Comparison of ENCODE assay signal across 30 cellular contexts in the genomic region with DNA sequence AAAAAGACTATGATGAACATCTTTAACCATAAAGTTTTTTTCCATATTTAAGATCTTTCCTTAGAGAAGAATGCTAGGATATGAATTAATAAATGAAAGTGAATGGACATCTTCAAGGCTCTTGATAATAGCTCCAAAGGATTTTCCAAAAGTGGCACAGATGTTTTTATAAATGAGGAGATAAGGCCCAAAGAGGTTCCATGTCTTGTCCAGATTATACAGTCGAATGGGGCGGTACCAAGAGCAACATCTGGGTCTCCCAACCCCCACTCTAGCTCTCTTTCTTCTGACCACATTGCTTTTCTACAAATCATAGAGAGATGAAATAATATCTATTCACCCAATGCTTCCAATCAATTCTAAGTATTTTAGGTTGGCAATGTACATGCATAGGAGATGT.
DNase-seq lines count a peak whose midpoint lies in the region; ATAC-seq, FAIRE-seq and TF ChIP-seq lines count a peak whose summit lies in the region.
"Had no signal": no experiment of that assay in that cellular context is flagged by ENCODE, and none has a peak within 500 bp of the region (broad histone marks: within the 10 kb centered on the region; RNA-seq: fewer than 3 reads in every experiment).

No MANE protein-coding gene starts in this region.

- TF ChIP-seq POLR2A in K562 (conservative IDR thresholded peaks at IDR 0.05) (no peak), erythroblast (IDR thresholded peaks at IDR 0.05; ENCODE audit: low read length) (no peak)

- no TSS peak for BruUV-seq in K562 (replicated peaks; lab: Mats Ljungman, UMichigan)

- no peaks in the 10 kb centered on the region for H4K20me1 ChIP-seq in K562 (replicated peaks; ENCODE audit: control insufficient read depth, insufficient read depth, low read length)
- H4K20me1 ChIP-seq: BLaER1 had no signal

- H3K27me3 ChIP-seq in K562 (ENCODE audit: control insufficient read depth in 2 of 2, insufficient read depth in 2 of 2, low read length in 2 of 2): no peaks in the 10 kb centered on the region
- H3K27me3 ChIP-seq: BE2C; BLaER1; BLaER1 treated with 17β-estradiol and CSF1 and Interleukin-3, amounts not matched to agents 10 nM and 100 nM had no signal

- no peaks in the 10 kb centered on the region for H3K9me3 ChIP-seq in K562 (replicated peaks; ENCODE audit: control insufficient read depth, insufficient read depth, low read depth, low read length)
- H3K9me3 ChIP-seq: A549; BE2C; BLaER1; BLaER1 treated with 17β-estradiol and CSF1 and Interleukin-3, amounts not matched to agents 10 nM and 100 nM; Caco-2 had no signal

- H2AFZ ChIP-seq in K562 (ENCODE audit: low read depth, low read length): no peak overlapping the region

- TF ChIP-seq RAD21 in K562 (CRISPR knock-in tag; conservative IDR thresholded peaks at IDR 0.05 in 1 of 2, IDR thresholded peaks at IDR 0.05 in 1 of 2): no peak

- in situ Hi-C loops in K562 (cut with MboI): no loop called here

- no peak overlapping the region for H3K4me2 ChIP-seq in K562 (ENCODE audit: insufficient read depth, low read length)
- H3K4me2 ChIP-seq: A549; BLaER1; BLaER1 treated with 17β-estradiol and CSF1 and Interleukin-3, amounts not matched to agents 10 nM and 100 nM had no signal

- no peak for FAIRE-seq in K562 (lab: Jason Lieb, UNC)
- FAIRE-seq: A204.1, A549, D721Med had no signal

- intact Hi-C loops in K562 (cut with micrococcal nuclease): no loop called here

- H3K9me1 ChIP-seq in K562 (ENCODE audit: control insufficient read depth, insufficient read depth, low read length): no peaks in the 10 kb centered on the region

- no peak for ATAC-seq in K562
- ATAC-seq: A549; CD8-positive, alpha-beta T cell had no signal

- WGBS in K562 (ENCODE audit: insufficient coverage, low coverage, missing lambda C conversion rate): 18% methylated on average over 2 of the region's 2 CpGs

- no peak overlapping the region for H3K9ac ChIP-seq in K562 (ENCODE audit: insufficient read depth in 1 of 2, low read depth in 2 of 2, low read length in 2 of 2)
- H3K9ac ChIP-seq: BLaER1; BLaER1 treated with 17β-estradiol and CSF1 and Interleukin-3, amounts not matched to agents 10 nM and 100 nM had no signal

- no peak for TF ChIP-seq EP300 in K562 (IDR thresholded peaks at IDR 0.05; ENCODE audit: low read length)

- peaks cover 0 to 4% of the 10 kb centered on the region in 2 experiments; a peak in 2 of 5 replicates for H3K4me1 ChIP-seq in K562 (replicated peaks in 1 of 2; ENCODE audit: control insufficient read depth in 2 of 2, insufficient read depth in 2 of 2, low read length in 2 of 2)
- H3K4me1 ChIP-seq: A549, BE2C, Caco-2 had no signal

- CTCF ChIA-PET in K562 (lab: Yijun Ruan, JAX; ENCODE audit: low intra/inter-chr PET ratio): interaction anchor here (0.6 kb wide), 1 partner anchor 221 kb away, joined by 5 read pairs; no protein-coding TSS in a partner anchor

- no peaks in the 10 kb centered on the region for H3K36me3 ChIP-seq in K562 (ENCODE audit: control insufficient read depth, insufficient read depth, low read length)
- H3K36me3 ChIP-seq: BE2C had no signal

- DNase-seq in K562 (ENCODE audit: extremely low read depth in 1 of 4, low spot score in 3 of 4): peak in 3 of 4 experiments; percentile 18 to 24 (median 21)
- peak; percentile 62 to 79 for DNase-seq in erythroblast (lab: John Stamatoyannopoulos, UW)
- no peak for DNase-seq in NCI-H2227 (lab: John Stamatoyannopoulos, UW; ENCODE audit: unreplicated experiment)
- DNase-seq in activated T-cell treated with anti-CD3 and anti-CD28 coated beads, Interleukin-2, amount 50 U/mL, for 48 hours: no peak
- DNase-seq: 8988T; ACHN; AML-193; BE2C; C1 segment of cervical spinal cord; Caco-2; Calu3; CD4-positive, alpha-beta memory T cell; CD4-positive, alpha-beta T cell; CD4-positive, CD25-positive, alpha-beta regulatory T cell; CD8-positive, alpha-beta memory T cell; CD8-positive, alpha-beta T cell; COR-L47; DMS 273 treated with DMSO at 0.1 percent for 48 hours; DMS153; DMS79; DMS79 treated with DMSO at 0.1 percent for 48 hours; DND-41; EL had no signal

- no peaks in the 10 kb centered on the region for H3K79me2 ChIP-seq in K562 (ENCODE audit: control insufficient read depth, insufficient read depth, low read length)

- H3K27ac ChIP-seq in K562 (ENCODE audit: extremely low read depth, low read depth, low read length): no peak overlapping the region
- H3K27ac ChIP-seq: 22Rv1; A549; BLaER1; BLaER1 treated with 17β-estradiol and CSF1 and Interleukin-3, amounts not matched to agents 10 nM and 100 nM; C4-2B had no signal

- no peak for TF ChIP-seq CTCF in K562 (IDR thresholded peaks at IDR 0.05 in 2 of 3, conservative IDR thresholded peaks at IDR 0.05 in 1 of 3; ENCODE audit: insufficient read depth in 2 of 3, low read depth in 1 of 3, low read length in 3 of 3)

- H3K4me3 ChIP-seq in K562: no peak overlapping the region
- H3K4me3 ChIP-seq: A549; BLaER1; BLaER1 treated with 17β-estradiol and CSF1 and Interleukin-3, amounts not matched to agents 10 nM and 100 nM had no signal

- POLR2A ChIA-PET in K562 (lab: Yijun Ruan, JAX): interaction anchor here (1.0 to 3.8 kb wide), 3 partner anchors 10 to 15 kb away, joined by 3 to 10 read pairs (median 3); no protein-coding TSS in a partner anchor

TF ChIP-seq in K562, 482 proteins besides CTCF, POLR2A, EP300 and RAD21:
- TF ChIP-seq KLF10 (CRISPR knock-in tag; IDR thresholded peaks at IDR 0.05) (no peak), BRD9 (IDR thresholded peaks at IDR 0.05; ENCODE audit: low read depth, partially characterized antibody) (no peak), ZNF830 (CRISPR knock-in tag; IDR thresholded peaks at IDR 0.05) (no peak), TEAD4 (IDR thresholded peaks at IDR 0.05; ENCODE audit: low read length) (peak; percentile 41; the same call in 1 of the 2 replicates), TEAD4 (CRISPR knock-in tag; IDR thresholded peaks at IDR 0.05; ENCODE audit: borderline replicate concordance) (no peak), LCOR (CRISPR knock-in tag; IDR thresholded peaks at IDR 0.05) (no peak), SIRT6 (IDR thresholded peaks at IDR 0.05; ENCODE audit: low read depth, low read length) (no peak), NCOR1 (IDR thresholded peaks at IDR 0.05) (peak; percentile 28; the same call in 1 of the 2 replicates), ARID1B (IDR thresholded peaks at IDR 0.05) (peak; percentile 34; the same call in 1 of the 2 replicates), PHB (CRISPR knock-in tag; IDR thresholded peaks at IDR 0.05) (no peak), TAL1 (IDR thresholded peaks at IDR 0.05) (peak; percentile 64), CBFA2T2 (conservative IDR thresholded peaks at IDR 0.05) (peak; percentile 55; the same call in 1 of the 2 replicates), CBFA2T3 (IDR thresholded peaks at IDR 0.05) (peak; percentile 66)

Comparison
In these comparisons a context has a peak if more than half of its experiments do, and no peak if none do; other contexts are left out.
1. DNase-seq: peak in K562 (3 of 4) and erythroblast (2 of 2); none in NCI-H2227 (single experiment) and activated T-cell treated with anti-CD3 and anti-CD28 coated beads, Interleukin-2, amount 50 U/mL, for 48 hours (0 of 2).